Comparison of ENCODE assay signal across 27 cellular contexts in genomic region chr7:106606120-106606519, GRCh38.
"Had no signal": no experiment of that assay in that cellular context is flagged by ENCODE, and none has a peak within 500 bp of the region (broad histone marks: within the 10 kb centered on the region; RNA-seq: fewer than 3 reads in every experiment).

No MANE protein-coding gene starts in this region.

- DNase-seq: stimulated activated CD4-positive, alpha-beta T cell treated with anti-CD3 and anti-CD28 coated beads, Interleukin-2, amount 100 ng/mL, for 48 hours; stimulated activated CD4-positive, alpha-beta T cell treated with anti-CD3 and anti-CD28 coated beads, Interleukin-4, amount 100 ng/mL, for 1 hour; stimulated activated CD4-positive, alpha-beta T cell treated with anti-CD3 and anti-CD28 coated beads, Interleukin-4, amount 100 ng/mL, for 24 hours; stimulated activated CD4-positive, alpha-beta T cell treated with anti-CD3 and anti-CD28 coated beads, Interleukin-4, amount 100 ng/mL, for 4 hours; stimulated activated CD8-positive, alpha-beta memory T cell treated with anti-CD3 and anti-CD28 coated beads, Interleukin-4, amount 100 ng/mL, for 48 hours; stimulated activated naive B cell treated with anti-CD40 and anti-IgM and Interleukin-4, amounts not matched to agents 10 μg/mL and 1 μg/mL and 100 μg/mL, for 72 hours; stimulated activated naive CD4-positive, alpha-beta T cell; stimulated activated naive CD4-positive, alpha-beta T cell treated with Interleukin-2 at 50 U/mL for 16 hours; stimulated activated naive CD8-positive, alpha-beta T cell treated with anti-CD3 and anti-CD28 coated beads, Interleukin-15, amount 100 ng/mL, for 72 hours; stimulated activated naive CD8-positive, alpha-beta T cell treated with anti-CD3 and anti-CD28 coated beads, Interleukin-15, Interleukin-2, amounts not matched to agents 100 U/mL and 50 U/mL, for 24 hours; stomach; substantia nigra; testis; thyroid gland; tibial artery; transverse colon; trophoblast cell; upper lobe of left lung; upper lobe of right lung; uterus had no signal

- ATAC-seq: stimulated activated effector memory CD8-positive, alpha-beta T cell treated with anti-CD3 and anti-CD28 coated beads, Interleukin-12 subunit alpha, Interleukin-12 subunit beta, amount 100 ng/mL, for 72 hours; stimulated activated memory B cell treated with anti-CD40 and anti-IgM and Interleukin-4, amounts not matched to agents 10 μg/mL and 1 μg/mL and 100 μg/mL, for 72 hours; stimulated activated naive B cell treated with anti-CD40 and anti-IgM and Interleukin-4, amounts not matched to agents 10 μg/mL and 1 μg/mL and 100 μg/mL, for 72 hours; stimulated activated naive CD8-positive, alpha-beta T cell treated with anti-CD3 and anti-CD28 coated beads, Interleukin-15, amount 100 ng/mL, for 72 hours; stimulated activated naive CD8-positive, alpha-beta T cell treated with anti-CD3 and anti-CD28 coated beads, Interleukin-15, Interleukin-2, amounts not matched to agents 100 U/mL and 50 U/mL, for 24 hours; upper lobe of right lung had no signal

- H3K27ac ChIP-seq: stomach, suprapubic skin, testis, thoracic aorta, thyroid gland, tibial artery, tibial nerve, transverse colon, upper lobe of left lung, upper lobe of right lung, uterus, vagina had no signal

- H3K27me3 ChIP-seq: stomach, suprapubic skin, testis, thyroid gland, tibial artery, tibial nerve, transverse colon, upper lobe of left lung, upper lobe of right lung, uterus, vagina had no signal

- FAIRE-seq: urothelium cell line had no signal

- H3K4me1 ChIP-seq: stomach, suprapubic skin, testis, thyroid gland, upper lobe of left lung, upper lobe of right lung, uterus, vagina had no signal

- H3K36me3 ChIP-seq: stomach, suprapubic skin, thoracic aorta, thyroid gland, tibial artery, tibial nerve, transverse colon, upper lobe of left lung, upper lobe of right lung, uterus, vagina had no signal

- H3K9me3 ChIP-seq: stomach, suprapubic skin, testis, thoracic aorta, thyroid gland, tibial artery, tibial nerve, transverse colon, upper lobe of left lung, upper lobe of right lung, uterus, vagina had no signal

- H3K4me3 ChIP-seq: stomach, suprapubic skin, testis, thoracic aorta, thyroid gland, tibial artery, tibial nerve, transverse colon, upper lobe of left lung, upper lobe of right lung, uterus, vagina had no signal
